Comparison of ENCODE assay signal across 9 cellular contexts in genomic region chr4:10100734-10101216, GRCh38. TPM values are rescaled to one million over a fixed set of nuclear protein-coding genes. Genes with fewer than 3 reads are reported as not detected.
A peak's percentile ranks its signal among the peaks of the same experiment; 100 is the strongest.
DNase-seq lines count a peak whose midpoint lies in the region; ATAC-seq, FAIRE-seq and TF ChIP-seq lines count a peak whose summit lies in the region.
"Had no signal": no experiment of that assay in that cellular context is flagged by ENCODE, and none has a peak within 500 bp of the region (broad histone marks: within the 10 kb centered on the region; RNA-seq: fewer than 3 reads in every experiment).

No MANE protein-coding gene starts in this region.

- no peaks in the 10 kb centered on the region for H3K9me3 Mint-ChIP-seq in activated naive CD4-positive, alpha-beta T cell treated with anti-CD3 and anti-CD28 coated beads, Interleukin-2, amount 10 ng/mL, durations not matched to agents 7 days and 5 days

- ATAC-seq in GM21786 (IDR thresholded peaks at IDR 0.05; ENCODE audit: unreplicated experiment) = no peak

- peak overlapping the region; percentile 89 for H3K27ac ChIP-seq in vagina

- peaks cover 99% of the 10 kb centered on the region for H3K4me1 Mint-ChIP-seq in activated naive CD4-positive, alpha-beta T cell treated with anti-CD3 and anti-CD28 coated beads, Interleukin-2, amount 10 ng/mL, durations not matched to agents 7 days and 5 days

- H3K4me1 ChIP-seq in vagina = peaks cover 100% of the 10 kb centered on the region

- no peak for TF ChIP-seq POLR2A in vagina (IDR thresholded peaks at IDR 0.05)

- no peaks in the 10 kb centered on the region for H3K27me3 Mint-ChIP-seq in activated naive CD4-positive, alpha-beta T cell treated with anti-CD3 and anti-CD28 coated beads, Interleukin-2, amount 10 ng/mL, durations not matched to agents 7 days and 5 days

- peak overlapping the region; percentile 89 for H3K27ac Mint-ChIP-seq in activated naive CD4-positive, alpha-beta T cell treated with anti-CD3 and anti-CD28 coated beads, Interleukin-2, amount 10 ng/mL, durations not matched to agents 7 days and 5 days

- no peak for TF ChIP-seq CTCF in bronchial epithelial cell (IDR thresholded peaks at IDR 0.05; ENCODE audit: insufficient read depth, low read length, severe bottlenecking)
- TF ChIP-seq CTCF in vagina (IDR thresholded peaks at IDR 0.05) = no peak

- CTCF ChIA-PET in activated naive CD4-positive, alpha-beta T cell treated with anti-CD3 and anti-CD28 coated beads, Interleukin-2, amount 10 ng/mL, durations not matched to agents 7 days and 5 days (lab: Charles Lee) = no interaction called here

- H3K36me3 ChIP-seq in bronchial epithelial cell (ENCODE audit: control insufficient read depth, insufficient read depth, low read length) (peaks cover 46% of the 10 kb centered on the region), vagina (peaks cover 0 to 28% of the 10 kb centered on the region in 2 donors)

- peak; percentile 47 for DNase-seq in activated naive CD4-positive, alpha-beta T cell treated with anti-CD3 and anti-CD28 coated beads, Interleukin-2, amount 10 ng/mL, durations not matched to agents 7 days and 5 days
- DNase-seq in activated naive CD4-positive, alpha-beta T cell treated with Interleukin-2 at 50 U/mL for 16 hours = no peak
- peak; percentile 54 for DNase-seq in bronchial epithelial cell (ENCODE audit: low read depth)
- DNase-seq in medulla oblongata (ENCODE audit: extremely low spot score) = peak; percentile 66
- DNase-seq in vagina (ENCODE audit: extremely low spot score in 2 of 2) = no peak
- no peak for DNase-seq in EL
- DNase-seq in ACHN = no peak
- DNase-seq: NCI-H1417 treated with DMSO at 0.1 percent for 48 hours had no signal

- H3K9me3 ChIP-seq in vagina = no peaks in the 10 kb centered on the region

- peak overlapping the region; percentile 26 for H3K4me3 Mint-ChIP-seq in activated naive CD4-positive, alpha-beta T cell treated with anti-CD3 and anti-CD28 coated beads, Interleukin-2, amount 10 ng/mL, durations not matched to agents 7 days and 5 days

- intact Hi-C loops in vagina (cut with DNase I) = no loop called here

- in situ Hi-C loops in ACHN (cut with HindIII; ENCODE audit: low pct_ligation_motif_present, low pct_unique_long_range_greater_than_20kb, low sequenced_read_pairs) = no loop called here

- no peak overlapping the region for H3K4me3 ChIP-seq in bronchial epithelial cell (ENCODE audit: low read depth, low read length)
- H3K4me3 ChIP-seq in vagina = no peak overlapping the region

- H3K36me3 Mint-ChIP-seq in activated naive CD4-positive, alpha-beta T cell treated with anti-CD3 and anti-CD28 coated beads, Interleukin-2, amount 10 ng/mL, durations not matched to agents 7 days and 5 days = peaks cover 85% of the 10 kb centered on the region

- FAIRE-seq in bronchial epithelial cell (lab: Jason Lieb, UNC) = peak; percentile 80

- H3K27me3 ChIP-seq in bronchial epithelial cell (ENCODE audit: control insufficient read depth, insufficient read depth, low read length) (no peaks in the 10 kb centered on the region), vagina (no peaks in the 10 kb centered on the region)

RNA-seq across cellular contexts. Expression of gene WDR1, which starts 15.8 kb away (rescaled TPM):
- 290 and 315 TPM in 2 replicates for total RNA-seq in bronchial epithelial cell
- total RNA-seq in vagina = 159 TPM

Comparison
In these comparisons a context has a peak if more than half of its experiments do, and no peak if none do; other contexts are left out.
1. DNase-seq: peak in activated naive CD4-positive, alpha-beta T cell treated with anti-CD3 and anti-CD28 coated beads, Interleukin-2, amount 10 ng/mL, durations not matched to agents 7 days and 5 days (single experiment), bronchial epithelial cell (single experiment) and medulla oblongata (single experiment); none in activated naive CD4-positive, alpha-beta T cell treated with Interleukin-2 at 50 U/mL for 16 hours (single experiment), vagina (0 of 2), EL (single experiment) and ACHN (single experiment).